Comparison of ENCODE assay signal across 1 cellular context in genomic region chr6:117494283-117494682, GRCh38.
TF ChIP-seq lines count a peak whose summit lies in the region.

No MANE protein-coding gene starts in this region.

TF ChIP-seq in K562, 482 proteins besides CTCF, POLR2A, EP300 and RAD21 (continued from another document):
- TF ChIP-seq RREB1 (CRISPR knock-in tag; IDR thresholded peaks at IDR 0.05) (no peak), TAL1 (IDR thresholded peaks at IDR 0.05) (peak; percentile 42; the same call in 1 of the 2 replicates), ZEB2 (IDR thresholded peaks at IDR 0.05) (no peak), RBM25 (IDR thresholded peaks at IDR 0.05; ENCODE audit: low read depth, low read length, severe bottlenecking) (no peak), MTA1 (IDR thresholded peaks at IDR 0.05; ENCODE audit: borderline replicate concordance) (no peak), ZNF644 (tag; IDR thresholded peaks at IDR 0.05; ENCODE audit: low read depth) (no peak), NR2F6 (CRISPR knock-in tag; IDR thresholded peaks at IDR 0.05) (no peak), ZBTB11 (CRISPR knock-in tag; IDR thresholded peaks at IDR 0.05) (no peak), ZKSCAN8 (CRISPR knock-in tag; IDR thresholded peaks at IDR 0.05) (no peak), TCF3 (CRISPR knock-in tag; IDR thresholded peaks at IDR 0.05) (peak; percentile 53), DIDO1 (tag; IDR thresholded peaks at IDR 0.05; ENCODE audit: low read depth) (no peak), HLTF (IDR thresholded peaks at IDR 0.05) (no peak), TEAD4 (IDR thresholded peaks at IDR 0.05; ENCODE audit: low read length) (peak; percentile 63; the same call in 1 of the 2 replicates), TEAD4 (CRISPR knock-in tag; IDR thresholded peaks at IDR 0.05; ENCODE audit: borderline replicate concordance) (no peak), NR2C2 (CRISPR knock-in tag; IDR thresholded peaks at IDR 0.05) (no peak), NR2C2 (tag; IDR thresholded peaks at IDR 0.05) (peak; percentile 45; the same call in 1 of the 2 replicates)
- TF ChIP-seq, protein P1, sequence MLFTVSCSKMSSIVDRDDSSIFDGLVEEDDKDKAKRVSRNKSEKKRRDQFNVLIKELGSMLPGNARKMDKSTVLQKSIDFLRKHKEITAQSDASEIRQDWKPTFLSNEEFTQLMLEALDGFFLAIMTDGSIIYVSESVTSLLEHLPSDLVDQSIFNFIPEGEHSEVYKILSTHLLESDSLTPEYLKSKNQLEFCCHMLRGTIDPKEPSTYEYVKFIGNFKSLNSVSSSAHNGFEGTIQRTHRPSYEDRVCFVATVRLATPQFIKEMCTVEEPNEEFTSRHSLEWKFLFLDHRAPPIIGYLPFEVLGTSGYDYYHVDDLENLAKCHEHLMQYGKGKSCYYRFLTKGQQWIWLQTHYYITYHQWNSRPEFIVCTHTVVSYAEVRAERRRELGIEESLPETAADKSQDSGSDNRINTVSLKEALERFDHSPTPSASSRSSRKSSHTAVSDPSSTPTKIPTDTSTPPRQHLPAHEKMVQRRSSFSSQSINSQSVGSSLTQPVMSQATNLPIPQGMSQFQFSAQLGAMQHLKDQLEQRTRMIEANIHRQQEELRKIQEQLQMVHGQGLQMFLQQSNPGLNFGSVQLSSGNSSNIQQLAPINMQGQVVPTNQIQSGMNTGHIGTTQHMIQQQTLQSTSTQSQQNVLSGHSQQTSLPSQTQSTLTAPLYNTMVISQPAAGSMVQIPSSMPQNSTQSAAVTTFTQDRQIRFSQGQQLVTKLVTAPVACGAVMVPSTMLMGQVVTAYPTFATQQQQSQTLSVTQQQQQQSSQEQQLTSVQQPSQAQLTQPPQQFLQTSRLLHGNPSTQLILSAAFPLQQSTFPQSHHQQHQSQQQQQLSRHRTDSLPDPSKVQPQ (CRISPR knock-in tag; IDR thresholded peaks at IDR 0.05; ENCODE audit: borderline replicate concordance) = no peak
- TF ChIP-seq, protein P2, sequence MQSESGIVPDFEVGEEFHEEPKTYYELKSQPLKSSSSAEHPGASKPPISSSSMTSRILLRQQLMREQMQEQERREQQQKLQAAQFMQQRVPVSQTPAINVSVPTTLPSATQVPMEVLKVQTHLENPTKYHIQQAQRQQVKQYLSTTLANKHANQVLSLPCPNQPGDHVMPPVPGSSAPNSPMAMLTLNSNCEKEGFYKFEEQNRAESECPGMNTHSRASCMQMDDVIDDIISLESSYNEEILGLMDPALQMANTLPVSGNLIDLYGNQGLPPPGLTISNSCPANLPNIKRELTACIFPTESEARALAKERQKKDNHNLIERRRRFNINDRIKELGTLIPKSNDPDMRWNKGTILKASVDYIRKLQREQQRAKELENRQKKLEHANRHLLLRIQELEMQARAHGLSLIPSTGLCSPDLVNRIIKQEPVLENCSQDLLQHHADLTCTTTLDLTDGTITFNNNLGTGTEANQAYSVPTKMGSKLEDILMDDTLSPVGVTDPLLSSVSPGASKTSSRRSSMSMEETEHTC (IDR thresholded peaks at IDR 0.05) = no peak
- TF ChIP-seq, protein P3, sequence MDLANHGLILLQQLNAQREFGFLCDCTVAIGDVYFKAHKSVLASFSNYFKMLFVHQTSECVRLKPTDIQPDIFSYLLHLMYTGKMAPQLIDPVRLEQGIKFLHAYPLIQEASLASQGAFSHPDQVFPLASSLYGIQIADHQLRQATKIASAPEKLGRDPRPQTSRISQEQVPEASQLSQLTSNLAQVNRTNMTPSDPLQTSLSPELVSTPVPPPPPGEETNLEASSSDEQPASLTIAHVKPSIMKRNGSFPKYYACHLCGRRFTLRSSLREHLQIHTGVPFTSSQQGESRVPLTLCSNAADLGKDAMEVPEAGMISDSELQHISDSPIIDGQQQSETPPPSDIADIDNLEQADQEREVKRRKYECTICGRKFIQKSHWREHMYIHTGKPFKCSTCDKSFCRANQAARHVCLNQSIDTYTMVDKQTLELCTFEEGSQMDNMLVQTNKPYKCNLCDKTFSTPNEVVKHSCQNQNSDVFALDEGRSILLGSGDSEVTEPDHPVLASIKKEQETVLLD (IDR thresholded peaks at IDR 0.05) = no peak
